Comparison of ENCODE assay signal across 2 cellular contexts in the genomic region with DNA sequence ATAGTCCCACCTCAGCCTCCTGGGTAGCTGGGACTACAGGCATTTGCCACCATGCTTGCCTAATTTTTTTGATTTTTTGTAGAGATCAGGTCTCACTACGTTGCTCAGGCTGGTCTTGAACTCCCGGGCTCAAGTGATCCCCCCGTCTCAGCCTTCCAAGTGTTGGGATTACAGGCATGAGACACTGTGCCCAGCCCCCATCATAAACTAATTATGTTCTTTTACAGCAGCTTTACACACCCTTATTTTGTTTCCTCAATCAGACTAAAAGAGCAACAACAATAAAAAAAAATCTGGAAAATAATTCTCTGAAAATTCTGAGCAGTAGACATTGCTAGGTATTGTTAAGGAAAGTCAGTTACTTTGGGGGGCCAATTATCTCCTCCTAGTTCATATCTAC.
TF ChIP-seq lines count a peak whose summit lies in the region.

No MANE protein-coding gene starts in this region.

TF ChIP-seq in IMR-90, 13 proteins besides CTCF, POLR2A, EP300 and RAD21:
- TF ChIP-seq CEBPB (IDR thresholded peaks at IDR 0.05; ENCODE audit: low read depth, low read length): no peak
- TF ChIP-seq FOS (IDR thresholded peaks at IDR 0.05; ENCODE audit: low read depth, low read length): no peak
- no peak for TF ChIP-seq MXI1 (IDR thresholded peaks at IDR 0.05; ENCODE audit: borderline replicate concordance, low read depth, low read length)
- no peak for TF ChIP-seq SMC3 (IDR thresholded peaks at IDR 0.05; ENCODE audit: low read depth, low read length)
- TF ChIP-seq CHD1 (IDR thresholded peaks at IDR 0.05; ENCODE audit: low read depth, low read length): no peak
- no peak for TF ChIP-seq MAZ (IDR thresholded peaks at IDR 0.05; ENCODE audit: borderline replicate concordance, low read depth, low read length)
- no peak for TF ChIP-seq RFX5 (IDR thresholded peaks at IDR 0.05; ENCODE audit: low read depth, low read length)
- TF ChIP-seq, protein P1, sequence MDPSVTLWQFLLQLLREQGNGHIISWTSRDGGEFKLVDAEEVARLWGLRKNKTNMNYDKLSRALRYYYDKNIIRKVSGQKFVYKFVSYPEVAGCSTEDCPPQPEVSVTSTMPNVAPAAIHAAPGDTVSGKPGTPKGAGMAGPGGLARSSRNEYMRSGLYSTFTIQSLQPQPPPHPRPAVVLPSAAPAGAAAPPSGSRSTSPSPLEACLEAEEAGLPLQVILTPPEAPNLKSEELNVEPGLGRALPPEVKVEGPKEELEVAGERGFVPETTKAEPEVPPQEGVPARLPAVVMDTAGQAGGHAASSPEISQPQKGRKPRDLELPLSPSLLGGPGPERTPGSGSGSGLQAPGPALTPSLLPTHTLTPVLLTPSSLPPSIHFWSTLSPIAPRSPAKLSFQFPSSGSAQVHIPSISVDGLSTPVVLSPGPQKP (IDR thresholded peaks at IDR 0.05; ENCODE audit: borderline replicate concordance, low read depth, low read length): no peak
- TF ChIP-seq BHLHE40 (IDR thresholded peaks at IDR 0.05; ENCODE audit: low read depth, low read length): no peak

TF ChIP-seq in endothelial cell of umbilical vein, 7 proteins besides CTCF, POLR2A, EP300 and RAD21:
- TF ChIP-seq FOS (IDR thresholded peaks at IDR 0.05; ENCODE audit: borderline replicate concordance, insufficient read depth, low read length) (no peak), JUN (IDR thresholded peaks at IDR 0.05; ENCODE audit: borderline replicate concordance, insufficient read depth, insufficient read length, low read depth) (no peak), EZH2 (IDR thresholded peaks at IDR 0.05; ENCODE audit: borderline replicate concordance, low read depth, low read length, severe bottlenecking) (no peak), MYC (IDR thresholded peaks at IDR 0.05; ENCODE audit: low read depth, low read length) (no peak), GATA2 (IDR thresholded peaks at IDR 0.05; ENCODE audit: insufficient read depth, insufficient read length, low read depth, low read length) (no peak), POLR2AphosphoS5 (IDR thresholded peaks at IDR 0.05; ENCODE audit: insufficient read depth, low read depth, low read length) (no peak)
- TF ChIP-seq, protein P2, sequence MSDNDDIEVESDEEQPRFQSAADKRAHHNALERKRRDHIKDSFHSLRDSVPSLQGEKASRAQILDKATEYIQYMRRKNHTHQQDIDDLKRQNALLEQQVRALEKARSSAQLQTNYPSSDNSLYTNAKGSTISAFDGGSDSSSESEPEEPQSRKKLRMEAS (IDR thresholded peaks at IDR 0.05; ENCODE audit: insufficient read depth, insufficient read length): no peak
